Comparison of ENCODE assay signal across 20 cellular contexts in genomic region chr12:132290203-132290540, GRCh38. TPM values are rescaled to one million over a fixed set of nuclear protein-coding genes. Genes with fewer than 3 reads are reported as not detected.
"Had no signal": no experiment of that assay in that cellular context is flagged by ENCODE, and none has a peak within 500 bp of the region (broad histone marks: within the 10 kb centered on the region; RNA-seq: fewer than 3 reads in every experiment).

No MANE protein-coding gene starts in this region.

- H3K27ac ChIP-seq: heart right ventricle, left lung, neutrophil, psoas muscle had no signal

- H3K9me3 Mint-ChIP-seq: nephron progenitor cell had no signal

- DNase-seq: effector memory CD4-positive, alpha-beta T cell; hypothalamus; mesenchymal stem cell; midbrain; nephron progenitor cell; retina; stimulated activated CD4-positive, alpha-beta T cell treated with anti-CD3 and anti-CD28 coated beads, Interleukin-2, amount 100 ng/mL, for 24 hours; stimulated activated CD4-positive, alpha-beta T cell treated with anti-CD3 and anti-CD28 coated beads, Interleukin-4, amount 100 ng/mL, for 4 hours; stimulated activated naive CD4-positive, alpha-beta T cell treated with Interleukin-2 at 50 U/mL for 16 hours; trophoblast cell had no signal

- H3K36me3 ChIP-seq: heart right ventricle, left lung, neutrophil had no signal

- H3K27ac Mint-ChIP-seq: nephron progenitor cell had no signal

- H3K9me3 ChIP-seq: heart right ventricle, left lung, neutrophil, psoas muscle had no signal

- H3K4me1 ChIP-seq: left lung, psoas muscle had no signal

- ATAC-seq: esophagus mucosa, heart right ventricle, left lung, psoas muscle, sciatic nerve had no signal

- FAIRE-seq: endometrium, frontal cortex, islet of Langerhans had no signal

- H3K4me3 ChIP-seq: heart right ventricle, left lung, lung, psoas muscle had no signal

- H3K4me3 Mint-ChIP-seq: nephron progenitor cell had no signal

RNA-seq across cellular contexts. Expression of gene GALNT9, which starts 39.2 kb away (rescaled TPM):
- total RNA-seq: esophagus mucosa, psoas muscle, sciatic nerve had no signal
